In genomic region chr9:70419546-70420266, GRCh38 we compare ENCODE assay signal across 8 cellular contexts. TPM values are rescaled to one million over a fixed set of nuclear protein-coding genes. Genes with fewer than 3 reads are reported as not detected.
DNase-seq lines count a peak whose midpoint lies in the region; ATAC-seq and TF ChIP-seq lines count a peak whose summit lies in the region.

No MANE protein-coding gene starts in this region.

- in situ Hi-C loops in GM18951 (cut with MboI; ENCODE audit: low sequenced_read_pairs, unreplicated experiment) = no loop called here

- TF ChIP-seq POLR2A in GM18951 (IDR thresholded peaks at IDR 0.05; ENCODE audit: extremely low read depth, insufficient read depth, insufficient read length) = peak; percentile 56

- DNase-seq in AG08396 (ENCODE audit: low spot score) (peak; percentile 93), NCI-H345 (lab: John Stamatoyannopoulos, UW) (peak; percentile 93), cerebellar nuclear complex (lab: John Stamatoyannopoulos, UW) (peak; percentile 30 to 70), kidney epithelial cell (ENCODE audit: low read depth) (peak; percentile 81)
- peak; percentile 71 to 81 (median 72) for DNase-seq in activated CD4-positive, CD25-positive, alpha-beta regulatory T cell (lab: John Stamatoyannopoulos, UW)
- DNase-seq in stimulated activated CD4-positive, alpha-beta T cell treated with anti-CD3 and anti-CD28 coated beads, Interleukin-15, amount 100 ng/mL, for 1 hour (ENCODE audit: low read depth in 1 of 2, low spot score in 1 of 2) = peak; percentile 70 to 75

- H3K27me3 ChIP-seq in kidney epithelial cell (ENCODE audit: control insufficient read depth, insufficient read depth, low read length) = no peaks in the 10 kb centered on the region

- peak overlapping the region; percentile 56 for H3K4me3 ChIP-seq in kidney epithelial cell (ENCODE audit: low read depth, low read length)

- peak; percentile 16 for TF ChIP-seq CTCF in kidney epithelial cell (IDR thresholded peaks at IDR 0.05; ENCODE audit: insufficient read depth, low read length, poor library complexity, severe bottlenecking)

- no peaks in the 10 kb centered on the region for H3K36me3 ChIP-seq in kidney epithelial cell (ENCODE audit: control insufficient read depth, insufficient read depth, low read length)

- peak; percentile 41 for ATAC-seq in HG03196 (IDR thresholded peaks at IDR 0.05; ENCODE audit: unreplicated experiment)

RNA-seq across cellular contexts. Expression of gene KLF9, which starts 5.2 kb away (rescaled TPM):
- 9.7 and 11.0 TPM in 2 replicates for total RNA-seq in kidney epithelial cell

Comparison
In these comparisons a context has a peak if more than half of its experiments do, and no peak if none do; other contexts are left out.
1. Peak in every context shown above with its lines: DNase-seq, ATAC-seq and H3K4me3 ChIP-seq.